ENCODE assay signal across 8 cellular contexts in genomic region chr16:57462209-57462977, GRCh38. TPM values are rescaled to one million over a fixed set of nuclear protein-coding genes. Genes with fewer than 3 reads are reported as not detected.
A peak's percentile ranks its signal among the peaks of the same experiment; 100 is the strongest.
DNase-seq lines count a peak whose midpoint lies in the region; ATAC-seq and TF ChIP-seq lines count a peak whose summit lies in the region.

Gene POLR2C, plus strand, starts transcription at chr16:57462679. Its CDS starts 46 bp downstream, at chr16:57462725.

- TF ChIP-seq RAD21 in neural cell (conservative IDR thresholded peaks at IDR 0.05), result peak; percentile 63

- 0 out of 2 replicates have a peak within 1 kb of the TSS, but pooled peaks have one; percentile 14 for H2AFZ ChIP-seq in KMS-11 (ENCODE audit: low read depth)
- H2AFZ ChIP-seq in neural cell (ENCODE audit: low read depth, low read length), result no peak within 1 kb of the TSS

- peak in 1 of 4 donors; percentile 68 for TF ChIP-seq POLR2A in stomach (IDR thresholded peaks at IDR 0.05)

- DNase-seq in Daoy (ENCODE audit: low read depth) (peak; percentile 86), RWPE2 (ENCODE audit: low spot score) (peak; percentile 86), fibroblast of the aortic adventitia (ENCODE audit: low read depth) (peak; percentile 85), stomach (peak; percentile 92)
- peak; percentile 89 for DNase-seq in activated T-helper 9 cell treated with anti-CD3 and anti-CD28 coated beads, Interleukin-2, amount 50 U/mL, for 16 hours (ENCODE audit: low read depth)

- peaks cover 6% of the 10 kb centered on the region for H3K4me1 ChIP-seq in KMS-11 (ENCODE audit: low read depth, poor library complexity, severe bottlenecking)
- H3K4me1 ChIP-seq in RWPE2 (ENCODE audit: insufficient read depth, poor library complexity, severe bottlenecking), result no peaks in the 10 kb centered on the region
- peaks cover 13 to 31% (median 30%) of the 10 kb centered on the region in 4 donors for H3K4me1 ChIP-seq in stomach

- H3K4me2 ChIP-seq in KMS-11 (peak within 1 kb of the TSS; percentile 61), neural cell (ENCODE audit: low read length) (peak within 1 kb of the TSS; percentile 94)

- H3K9me2 ChIP-seq in neural cell (ENCODE audit: insufficient read depth, low read length), result no peaks in the 10 kb centered on the region

- ATAC-seq in GM21723 (IDR thresholded peaks at IDR 0.05; ENCODE audit: unreplicated experiment) (peak; percentile 93), RWPE2 (ENCODE audit: low read depth) (peak; percentile 90)

- TF ChIP-seq EP300 in neural cell (conservative IDR thresholded peaks at IDR 0.05; ENCODE audit: poor library complexity, severe bottlenecking) (peak; percentile 35), stomach (IDR thresholded peaks at IDR 0.05) (no peak)

- H3K27me3 ChIP-seq in KMS-11 (ENCODE audit: insufficient read depth, low read depth), result no peaks in the 10 kb centered on the region
- H3K27me3 ChIP-seq in RWPE2 (ENCODE audit: insufficient read depth, poor library complexity, severe bottlenecking), result no peaks in the 10 kb centered on the region
- no peaks in the 10 kb centered on the region for H3K27me3 ChIP-seq in neural cell (ENCODE audit: insufficient read depth, low read depth, low read length)
- no peaks in the 10 kb centered on the region for H3K27me3 ChIP-seq in stomach

- H3K36me3 ChIP-seq in KMS-11 (ENCODE audit: insufficient read depth) (no peaks in the 10 kb centered on the region), RWPE2 (ENCODE audit: low read depth) (peaks cover 62% of the 10 kb centered on the region), neural cell (ENCODE audit: insufficient read depth, low read length) (no peaks in the 10 kb centered on the region), stomach (peaks cover 47 to 81% (median 79%) of the 10 kb centered on the region in 4 donors)

- intact Hi-C loops in stomach (cut with DNase I; ENCODE audit: low total_unique reads), result no loop called here

- no peaks in the 10 kb centered on the region for H3F3A ChIP-seq in neural cell (ENCODE audit: insufficient read depth, low read length, poor library complexity, severe bottlenecking)

- WGBS in stomach, 5 donors, result 1 to 2% (median 1%) methylated on average over 14 to 47 of the region's 47 CpGs

- peak; percentile 71 for TF ChIP-seq CTCF in KMS-11 (conservative IDR thresholded peaks at IDR 0.05; ENCODE audit: low read depth, low read length)
- peak; percentile 96 for TF ChIP-seq CTCF in RWPE2 (IDR thresholded peaks at IDR 0.05; ENCODE audit: poor library complexity, severe bottlenecking)
- peak; percentile 93 for TF ChIP-seq CTCF in fibroblast of the aortic adventitia (IDR thresholded peaks at IDR 0.05; ENCODE audit: insufficient read depth, low read length)
- peak; percentile 98 for TF ChIP-seq CTCF in neural cell (IDR thresholded peaks at IDR 0.05; ENCODE audit: poor library complexity, severe bottlenecking)
- TF ChIP-seq CTCF in stomach (IDR thresholded peaks at IDR 0.05), result peak in 6 of 7 experiments; percentile 28 to 99 (median 96)

- H3K9me3 ChIP-seq in RWPE2 (ENCODE audit: severe bottlenecking) (no peaks in the 10 kb centered on the region), neural cell (ENCODE audit: low read length) (no peaks in the 10 kb centered on the region), stomach (no peaks in the 10 kb centered on the region)

- H3K27ac ChIP-seq in KMS-11, result no peak within 1 kb of the TSS
- H3K27ac ChIP-seq in RWPE2 (ENCODE audit: poor library complexity, severe bottlenecking), result peak within 1 kb of the TSS; percentile 18
- peak within 1 kb of the TSS; percentile 66 for H3K27ac ChIP-seq in neural cell (ENCODE audit: low read length)
- H3K27ac ChIP-seq in stomach, result peak within 1 kb of the TSS; percentile 88 to 93 (median 91)

- H3K4me3 ChIP-seq in KMS-11 (IDR thresholded peaks at IDR 0.05; ENCODE audit: insufficient read depth, low read depth, low read length) (no peak within 1 kb of the TSS), RWPE2 (ENCODE audit: severe bottlenecking) (peak within 1 kb of the TSS; percentile 49), fibroblast of the aortic adventitia (ENCODE audit: low read depth, low read length) (peak within 1 kb of the TSS; percentile 95), neural cell (ENCODE audit: low read length) (peak within 1 kb of the TSS; percentile 92), stomach (peak within 1 kb of the TSS; percentile 97 to 100 (median 98))

- H3K79me2 ChIP-seq in KMS-11 (ENCODE audit: insufficient read depth, low read depth) (peaks cover 9% of the 10 kb centered on the region; the same call in 1 of the 2 replicates), neural cell (replicated peaks; ENCODE audit: insufficient read depth, low read length) (peaks cover 15% of the 10 kb centered on the region)

- H3K9ac ChIP-seq in KMS-11 (peak within 1 kb of the TSS; percentile 61; the same call in 1 of the 2 replicates), neural cell (ENCODE audit: low read length) (peak within 1 kb of the TSS; percentile 73)

- no peaks in the 10 kb centered on the region for H4K20me1 ChIP-seq in KMS-11 (ENCODE audit: insufficient read depth)
- no peaks in the 10 kb centered on the region for H4K20me1 ChIP-seq in neural cell (ENCODE audit: insufficient read depth)

TF ChIP-seq in neural cell, 6 proteins besides CTCF, POLR2A, EP300 and RAD21:
- TF ChIP-seq SMC3 (conservative IDR thresholded peaks at IDR 0.05; ENCODE audit: poor library complexity) (peak; percentile 74), TAF1 (IDR thresholded peaks at IDR 0.05; ENCODE audit: low read depth) (peak; percentile 80), EZH2 (IDR thresholded peaks at IDR 0.05; ENCODE audit: borderline replicate concordance, insufficient read depth, low read length, poor library complexity, severe bottlenecking) (no peak), REST (IDR thresholded peaks at IDR 0.05; ENCODE audit: borderline replicate concordance) (peak; percentile 57), POLR2AphosphoS5 (IDR thresholded peaks at IDR 0.05) (peak; percentile 100), MXI1 (conservative IDR thresholded peaks at IDR 0.05; ENCODE audit: poor library complexity, severe bottlenecking) (peak; percentile 81)

RNA-seq across cellular contexts. Expression of gene POLR2C, which starts in this region (rescaled TPM):
- 137 and 162 TPM in 2 replicates for total RNA-seq in Daoy (2014; rRNA removed; shearing (Covaris generic))
- 26.1 and 76.6 TPM in 2 replicates for total RNA-seq in fibroblast of the aortic adventitia (ENCODE audit: low replicate concordance)
- 109 and 132 TPM in 2 replicates for polyA plus RNA-seq in neural cell
- 64.0 and 65.8 TPM in 2 replicates for polyA minus RNA-seq in neural cell
- total RNA-seq in stomach, result 100 to 1,000 TPM in 2 of 5 donors, 10 to 100 TPM in 3; 60.0 to 162 (median 84.4) TPM
- 10 to 100 TPM; 31.8 to 56.1 (median 48.9) TPM for polyA plus RNA-seq in stomach
